Comparison of ENCODE assay signal across 40 cellular contexts in the genomic region with DNA sequence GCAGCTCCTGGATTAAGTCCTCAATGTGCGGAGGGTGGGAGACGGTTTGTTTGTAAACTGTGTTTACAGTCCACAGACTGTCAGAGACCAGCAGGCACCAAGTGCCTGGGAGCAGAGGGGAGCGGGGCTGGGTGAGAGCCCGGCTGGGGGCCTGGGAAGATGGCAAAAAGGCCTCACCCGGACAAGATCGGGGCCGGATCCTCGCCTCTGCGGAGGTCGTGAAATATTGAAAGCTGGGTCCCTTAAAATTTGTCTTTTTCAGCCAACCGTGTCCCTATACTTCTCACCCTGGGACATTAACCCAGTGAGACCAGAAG. TPM values are rescaled to one million over a fixed set of nuclear protein-coding genes. Genes with fewer than 3 reads are reported as not detected.
DNase-seq lines count a peak whose midpoint lies in the region; ATAC-seq, FAIRE-seq and TF ChIP-seq lines count a peak whose summit lies in the region.
"Had no signal": no experiment of that assay in that cellular context is flagged by ENCODE, and none has a peak within 500 bp of the region (broad histone marks: within the 10 kb centered on the region; RNA-seq: fewer than 3 reads in every experiment).

No MANE protein-coding gene starts in this region.

- no peak overlapping the region for H2BK15ac ChIP-seq in neuronal stem cell (ENCODE audit: low read length)

- H3K4ac ChIP-seq in neuronal stem cell (ENCODE audit: low read length): no peak overlapping the region

- H2AFZ ChIP-seq in HepG2 (ENCODE audit: low read length) (peak overlapping the region; percentile 16), neuronal stem cell (ENCODE audit: low read length) (no peak overlapping the region)

- no peaks in the 10 kb centered on the region for H3K27me3 Mint-ChIP-seq in type B pancreatic cell
- H3K27me3 Mint-ChIP-seq: B cell; CD4-positive, CD25-positive, alpha-beta regulatory T cell had no signal

- H3K27ac Mint-ChIP-seq in type B pancreatic cell: no peak overlapping the region
- H3K27ac Mint-ChIP-seq in activated naive CD4-positive, alpha-beta T cell treated with anti-CD3 and anti-CD28 coated beads, Interleukin-2, amount 50 U/mL, for 72 hours: no peak overlapping the region
- H3K27ac Mint-ChIP-seq: B cell; CD14-positive monocyte; CD4-positive, alpha-beta T cell; CD4-positive, CD25-positive, alpha-beta regulatory T cell; CD8-positive, alpha-beta T cell had no signal

- H3K14ac ChIP-seq in neuronal stem cell (ENCODE audit: low read length): no peak overlapping the region

- BruUV-seq in HepG2 (replicated peaks; lab: Mats Ljungman, UMichigan): no TSS peak

- H3K4me1 Mint-ChIP-seq in type B pancreatic cell (ENCODE audit: unreplicated experiment): peaks cover 5% of the 10 kb centered on the region
- H3K4me1 Mint-ChIP-seq: B cell; CD14-positive monocyte; CD4-positive, alpha-beta memory T cell; CD4-positive, CD25-positive, alpha-beta regulatory T cell; CD8-positive, alpha-beta memory T cell had no signal

- no peak overlapping the region for H3K9ac ChIP-seq in HepG2 (ENCODE audit: insufficient read depth, low read depth, low read length)
- H3K9ac ChIP-seq in neuronal stem cell (ENCODE audit: low read depth, low read length, poor library complexity): no peak overlapping the region
- H3K9ac ChIP-seq: BLaER1; BLaER1 treated with 17β-estradiol and CSF1 and Interleukin-3, amounts not matched to agents 10 nM and 100 nM had no signal

- intact Hi-C loops in HepG2 (cut with micrococcal nuclease; ENCODE audit: unreplicated experiment): loop anchor here (10.0 kb wide), 1 partner anchor 52 kb away; the partner anchor contains the start of genes BCCIP and UROS
- intact Hi-C loops in right lobe of liver (cut with DNase I): no loop called here

- TF ChIP-seq EP300 in HepG2 (IDR thresholded peaks at IDR 0.05; ENCODE audit: low read depth in 2 of 2, low read length in 2 of 2) (no peak), HepG2 (CRISPR knock-in tag; IDR thresholded peaks at IDR 0.05; ENCODE audit: borderline replicate concordance) (no peak)

- H3K4me3 ChIP-seq in HepG2 (replicated peaks in 1 of 3; ENCODE audit: insufficient read depth in 1 of 3, low read depth in 2 of 3, low read length in 3 of 3) (peak overlapping the region in 1 of 3 experiments; percentile 20; a peak in 1 of 6 replicates), right lobe of liver (no peak overlapping the region), neuronal stem cell (ENCODE audit: low read length in 2 of 2) (no peak overlapping the region)
- H3K4me3 ChIP-seq: A549; BLaER1; BLaER1 treated with 17β-estradiol and CSF1 and Interleukin-3, amounts not matched to agents 10 nM and 100 nM had no signal

- H3K9me3 ChIP-seq in HepG2 (ENCODE audit: low read length) (no peaks in the 10 kb centered on the region), right lobe of liver (no peaks in the 10 kb centered on the region), neuronal stem cell (replicated peaks in 1 of 2; ENCODE audit: control insufficient read depth in 2 of 2, insufficient read depth in 1 of 2, low read depth in 1 of 2, low read length in 2 of 2) (no peaks in the 10 kb centered on the region)
- H3K9me3 ChIP-seq: A549, BE2C, BLaER1, Caco-2 had no signal

- H4K91ac ChIP-seq in neuronal stem cell (ENCODE audit: low read depth, low read length, poor library complexity): no peak overlapping the region

- H4K8ac ChIP-seq in neuronal stem cell (ENCODE audit: low read depth, low read length): no peak overlapping the region

- no peak overlapping the region for H3K4me3 Mint-ChIP-seq in type B pancreatic cell
- H3K4me3 Mint-ChIP-seq: B cell; CD14-positive monocyte; CD4-positive, alpha-beta memory T cell; CD4-positive, alpha-beta T cell; CD4-positive, CD25-positive, alpha-beta regulatory T cell; CD8-positive, alpha-beta memory T cell; CD8-positive, alpha-beta T cell had no signal

- no peak overlapping the region for H2BK12ac ChIP-seq in neuronal stem cell (ENCODE audit: low read length)

- H3K27me3 ChIP-seq in HepG2 (ENCODE audit: control insufficient read depth in 1 of 2, insufficient read depth in 2 of 2, low read length in 2 of 2) (no peaks in the 10 kb centered on the region; a peak in 3 of 5 replicates), right lobe of liver (no peaks in the 10 kb centered on the region), neuronal stem cell (ENCODE audit: control insufficient read depth in 3 of 3, insufficient read depth in 3 of 3, low read depth in 1 of 3, low read length in 3 of 3) (no peaks in the 10 kb centered on the region)
- H3K27me3 ChIP-seq: BE2C; BLaER1; BLaER1 treated with 17β-estradiol and CSF1 and Interleukin-3, amounts not matched to agents 10 nM and 100 nM had no signal

- peak overlapping the region; percentile 32 for H2AK5ac ChIP-seq in neuronal stem cell (ENCODE audit: low read depth, low read length)

- no peak overlapping the region for H2BK120ac ChIP-seq in neuronal stem cell (ENCODE audit: low read depth, low read length)

- no peak for TF ChIP-seq POLR2A in HepG2 (IDR thresholded peaks at IDR 0.05; ENCODE audit: insufficient read depth in 1 of 2, low read depth in 2 of 2, low read length in 2 of 2)
- no peak for TF ChIP-seq POLR2A in right lobe of liver (IDR thresholded peaks at IDR 0.05)
- no peak for TF ChIP-seq POLR2A in GM12892 (IDR thresholded peaks at IDR 0.05; ENCODE audit: low read depth, low read length)

- no peak overlapping the region for H2BK5ac ChIP-seq in neuronal stem cell (ENCODE audit: low read length)

- TF ChIP-seq RAD21 in HepG2 (CRISPR knock-in tag; IDR thresholded peaks at IDR 0.05): no peak

- in situ Hi-C loops in HepG2 (cut with HindIII; ENCODE audit: extremely low pct_ligation_motif_present, low pct_unique_long_range_greater_than_20kb): no loop called here

- 42% methylated on average over 7 of the region's 11 CpGs for WGBS in HepG2 (ENCODE audit: low lambda C conversion rate)
- 84% methylated on average over 4 of the region's 11 CpGs for WGBS in right lobe of liver (ENCODE audit: insufficient coverage, low coverage, low lambda C conversion rate, missing lambda C conversion rate)
- WGBS in neuronal stem cell (ENCODE audit: extremely low coverage in 2 of 2, insufficient read length in 2 of 2, insufficient replicate concordance in 1 of 2), 2 donors: no CpG with 5 or more reads among the region's 11 CpGs

- POLR2A ChIA-PET in HepG2 (lab: Yijun Ruan, JAX): no interaction called here

- FAIRE-seq in HepG2 (lab: Jason Lieb, UNC): no peak
- FAIRE-seq in GM12892 (lab: Jason Lieb, UNC): no peak
- FAIRE-seq: A204.1, A549, D721Med had no signal

- ATAC-seq in HepG2 (peak; percentile 82), right lobe of liver (no peak)
- no peak for ATAC-seq in activated naive CD4-positive, alpha-beta T cell treated with anti-CD3 and anti-CD28 coated beads, Interleukin-2, amount 50 U/mL, for 72 hours
- ATAC-seq: CD8-positive, alpha-beta T cell had no signal

- no peak overlapping the region for H3K18ac ChIP-seq in neuronal stem cell (ENCODE audit: low read length)

- no peaks in the 10 kb centered on the region for H3K9me3 Mint-ChIP-seq in type B pancreatic cell
- H3K9me3 Mint-ChIP-seq in activated naive CD4-positive, alpha-beta T cell treated with anti-CD3 and anti-CD28 coated beads, Interleukin-2, amount 50 U/mL, for 72 hours: no peaks in the 10 kb centered on the region
- H3K9me3 Mint-ChIP-seq: CD4-positive, alpha-beta T cell; CD4-positive, CD25-positive, alpha-beta regulatory T cell; CD8-positive, alpha-beta memory T cell; CD8-positive, alpha-beta T cell had no signal

- CTCF ChIA-PET in HepG2 (lab: Yijun Ruan, JAX; ENCODE audit: low intra/inter-chr PET ratio, low total read pairs): no interaction called here

- peaks cover 2% of the 10 kb centered on the region for H3K79me1 ChIP-seq in neuronal stem cell (ENCODE audit: low read depth, low read length)

- H3K4me2 ChIP-seq in HepG2 (ENCODE audit: low read depth, low read length): peak overlapping the region; percentile 36; the same call in 1 of the 2 replicates
- H3K4me2 ChIP-seq in neuronal stem cell (ENCODE audit: insufficient read depth, low read length, poor library complexity, severe bottlenecking): no peak overlapping the region
- H3K4me2 ChIP-seq: A549; BLaER1; BLaER1 treated with 17β-estradiol and CSF1 and Interleukin-3, amounts not matched to agents 10 nM and 100 nM had no signal

- H3K4me1 ChIP-seq in HepG2 (ENCODE audit: insufficient read depth, low read length) (peaks cover 19% of the 10 kb centered on the region), right lobe of liver (no peaks in the 10 kb centered on the region), neuronal stem cell (ENCODE audit: control insufficient read depth in 2 of 2, insufficient read depth in 1 of 2, low read depth in 1 of 2, low read length in 2 of 2) (peaks cover 0 to 1% of the 10 kb centered on the region in 2 donors)
- H3K4me1 ChIP-seq: A549; BE2C; BLaER1; BLaER1 treated with 17β-estradiol and CSF1 and Interleukin-3, amounts not matched to agents 10 nM and 100 nM; Caco-2 had no signal

- DNase-seq in HepG2 (ENCODE audit: low spot score): no peak
- DNase-seq in right lobe of liver: no peak
- peak; percentile 86 for DNase-seq in mesenteric fat pad (ENCODE audit: low spot score)
- no peak for DNase-seq in neuronal stem cell (ENCODE audit: low spot score)
- DNase-seq in type B pancreatic cell (ENCODE audit: extremely low spot score, unreplicated experiment): peak; percentile 58
- no peak for DNase-seq in mucosa of gallbladder (ENCODE audit: low spot score)
- DNase-seq in activated naive CD4-positive, alpha-beta T cell treated with anti-CD3 and anti-CD28 coated beads, Interleukin-2, amount 50 U/mL, for 72 hours (ENCODE audit: low spot score in 2 of 2): no peak
- no peak for DNase-seq in GM12892 (ENCODE audit: insufficient read length)
- DNase-seq: 8988T; ACHN; AML-193; BE2C; C1 segment of cervical spinal cord; Caco-2; Calu3; CD4-positive, alpha-beta memory T cell; CD4-positive, alpha-beta T cell; CD4-positive, CD25-positive, alpha-beta regulatory T cell; CD8-positive, alpha-beta memory T cell; CD8-positive, alpha-beta T cell; COR-L47; DMS 273 treated with DMSO at 0.1 percent for 48 hours; DMS153; DMS79; DMS79 treated with DMSO at 0.1 percent for 48 hours; DND-41; EL had no signal

- peaks cover 5% of the 10 kb centered on the region for H3K36me3 Mint-ChIP-seq in type B pancreatic cell
- H3K36me3 Mint-ChIP-seq in activated naive CD4-positive, alpha-beta T cell treated with anti-CD3 and anti-CD28 coated beads, Interleukin-2, amount 50 U/mL, for 72 hours: no peaks in the 10 kb centered on the region

- no peak overlapping the region for H3K27ac ChIP-seq in HepG2 (ENCODE audit: extremely low read length, insufficient read depth, low read length)
- H3K27ac ChIP-seq in right lobe of liver: no peak overlapping the region
- H3K27ac ChIP-seq in neuronal stem cell (replicated peaks; ENCODE audit: low read length): no peak overlapping the region
- H3K27ac ChIP-seq: 22Rv1; A549; BLaER1; BLaER1 treated with 17β-estradiol and CSF1 and Interleukin-3, amounts not matched to agents 10 nM and 100 nM; C4-2B had no signal

- H3K36me3 ChIP-seq in HepG2 (replicated peaks in 1 of 2; ENCODE audit: control insufficient read depth in 1 of 2, insufficient read depth in 2 of 2, low read length in 2 of 2): no peaks in the 10 kb centered on the region
- H3K36me3 ChIP-seq in right lobe of liver: no peaks in the 10 kb centered on the region
- H3K36me3 ChIP-seq in neuronal stem cell (replicated peaks in 1 of 2; ENCODE audit: control insufficient read depth in 2 of 2, insufficient read depth in 2 of 2, low read length in 2 of 2): peaks cover 0 to 4% of the 10 kb centered on the region in 2 donors
- H3K36me3 ChIP-seq: BE2C had no signal

- H3K79me2 ChIP-seq in HepG2 (ENCODE audit: insufficient read depth, low read length): no peaks in the 10 kb centered on the region

- H4K20me1 ChIP-seq in HepG2 (ENCODE audit: insufficient read depth, low read length): no peaks in the 10 kb centered on the region
- H4K20me1 ChIP-seq: BLaER1; BLaER1 treated with 17β-estradiol and CSF1 and Interleukin-3, amounts not matched to agents 10 nM and 100 nM had no signal

- TF ChIP-seq CTCF in HepG2 (CRISPR knock-in tag; IDR thresholded peaks at IDR 0.05): no peak
- TF ChIP-seq CTCF in right lobe of liver (IDR thresholded peaks at IDR 0.05): no peak
- TF ChIP-seq CTCF in type B pancreatic cell (conservative IDR thresholded peaks at IDR 0.05): no peak

- no peak overlapping the region for H3K23ac ChIP-seq in neuronal stem cell (ENCODE audit: low read depth, low read length, poor library complexity)

RNA-seq across cellular contexts. Expression of gene MMP21, which starts 2.8 kb away (rescaled TPM):
- not detected in 2 replicates for total RNA-seq in HepG2 (2016; rRNA removed; fragmentation: Illumina TruSeq; extraction: Trizol)
- not detected in 2 replicates for total RNA-seq in HepG2 (2016; cell fraction: cytosol; rRNA removed; fragmentation: Illumina TruSeq; extraction: Trizol; ENCODE audit: low read depth)
- total RNA-seq in HepG2 (2016; cell fraction: insoluble cytoplasmic fraction; rRNA removed; fragmentation: Illumina TruSeq; extraction: Trizol): not detected in 2 replicates
- total RNA-seq in HepG2 (2016; cell fraction: membrane; rRNA removed; fragmentation: Illumina TruSeq; extraction: Trizol): not detected in 2 replicates
- not detected in 2 replicates for total RNA-seq in HepG2 (2016; cell fraction: nucleus; rRNA removed; fragmentation: Illumina TruSeq; extraction: Trizol)
- polyA plus RNA-seq in HepG2 (2011; rRNA removed): not detected in 2 replicates
- not detected in 2 replicates for polyA plus RNA-seq in HepG2 (2011; cell fraction: cytosol; rRNA removed)
- polyA plus RNA-seq in HepG2 (2011; cell fraction: nucleus; rRNA removed): 0.10 TPM in 1 of 2 replicates, not detected in the other
- polyA plus RNA-seq in HepG2 (2012): not detected in 2 replicates
- polyA plus RNA-seq in HepG2 (2016; cell fraction: cytosol; fragmentation: Illumina TruSeq; extraction: Trizol; ENCODE audit: low read depth): not detected in 2 replicates
- not detected in 2 replicates for polyA plus RNA-seq in HepG2 (2016; cell fraction: insoluble cytoplasmic fraction; fragmentation: Illumina TruSeq; extraction: Trizol; ENCODE audit: low read depth)
- not detected in 2 replicates for polyA plus RNA-seq in HepG2 (2016; cell fraction: membrane; fragmentation: Illumina TruSeq; extraction: Trizol; ENCODE audit: low read depth)
- not detected in 2 replicates for polyA plus RNA-seq in HepG2 (2016; cell fraction: nucleus; fragmentation: Illumina TruSeq; extraction: Trizol; ENCODE audit: insufficient read depth, low read depth)
- polyA minus RNA-seq in HepG2 (2011; rRNA and poly(A)+ RNA removed; ENCODE audit: low replicate concordance): not detected in 2 replicates
- polyA minus RNA-seq in HepG2 (2011; cell fraction: cytosol; rRNA and poly(A)+ RNA removed): not detected in 2 replicates
- not detected in 2 replicates for polyA minus RNA-seq in HepG2 (2011; cell fraction: nucleus; rRNA and poly(A)+ RNA removed)
- under 1 TPM in 5 of 6 experiments, not detected in 1; 0.10 to 0.25 (median 0.14) TPM for total RNA-seq in right lobe of liver
- 0.29 TPM for total RNA-seq in mesenteric fat pad
- not detected for polyA plus RNA-seq in neuronal stem cell (2013, experiment 1 of 2)
- 0.03 TPM for polyA plus RNA-seq in neuronal stem cell (2013, experiment 2 of 2)
- 0.31 TPM in 1 of 2 replicates, not detected in the other for total RNA-seq in type B pancreatic cell (ENCODE audit: low replicate concordance)
- 0.17 TPM for total RNA-seq in mucosa of gallbladder
- not detected for total RNA-seq in activated naive CD4-positive, alpha-beta T cell treated with anti-CD3 and anti-CD28 coated beads, Interleukin-2, amount 50 U/mL, for 72 hours
- polyA plus RNA-seq in GM12892 (2012; ENCODE audit: missing spikeins): not detected
- total RNA-seq: A172, A673, Caco-2, Daoy had no signal
- polyA plus RNA-seq: BJ; CD14-positive monocyte; CD4-positive, alpha-beta memory T cell; CD8-positive, alpha-beta memory T cell had no signal

RNA-seq across cellular contexts. Expression of gene UROS, which starts 50.2 kb away (rescaled TPM):
- 48.2 and 49.9 TPM in 2 replicates for total RNA-seq in HepG2 (2016; rRNA removed; fragmentation: Illumina TruSeq; extraction: Trizol)
- total RNA-seq in HepG2 (2016; cell fraction: cytosol; rRNA removed; fragmentation: Illumina TruSeq; extraction: Trizol; ENCODE audit: low read depth): 146 and 149 TPM in 2 replicates
- 43.7 and 49.8 TPM in 2 replicates for total RNA-seq in HepG2 (2016; cell fraction: insoluble cytoplasmic fraction; rRNA removed; fragmentation: Illumina TruSeq; extraction: Trizol)
- total RNA-seq in HepG2 (2016; cell fraction: membrane; rRNA removed; fragmentation: Illumina TruSeq; extraction: Trizol): 133 and 145 TPM in 2 replicates
- total RNA-seq in HepG2 (2016; cell fraction: nucleus; rRNA removed; fragmentation: Illumina TruSeq; extraction: Trizol): 33.8 and 39.7 TPM in 2 replicates
- 14.8 and 17.2 TPM in 2 replicates for polyA plus RNA-seq in HepG2 (2011; rRNA removed)
- 12.7 and 13.9 TPM in 2 replicates for polyA plus RNA-seq in HepG2 (2011; cell fraction: cytosol; rRNA removed)
- polyA plus RNA-seq in HepG2 (2011; cell fraction: nucleus; rRNA removed): 25.0 and 27.9 TPM in 2 replicates
- polyA plus RNA-seq in HepG2 (2012): 11.1 and 18.4 TPM in 2 replicates
- polyA plus RNA-seq in HepG2 (2016; cell fraction: cytosol; fragmentation: Illumina TruSeq; extraction: Trizol; ENCODE audit: low read depth): 141 and 146 TPM in 2 replicates
- polyA plus RNA-seq in HepG2 (2016; cell fraction: insoluble cytoplasmic fraction; fragmentation: Illumina TruSeq; extraction: Trizol; ENCODE audit: low read depth): 42.6 and 42.7 TPM in 2 replicates
- 116 and 117 TPM in 2 replicates for polyA plus RNA-seq in HepG2 (2016; cell fraction: membrane; fragmentation: Illumina TruSeq; extraction: Trizol; ENCODE audit: low read depth)
- 42.4 and 49.6 TPM in 2 replicates for polyA plus RNA-seq in HepG2 (2016; cell fraction: nucleus; fragmentation: Illumina TruSeq; extraction: Trizol; ENCODE audit: insufficient read depth, low read depth)
- polyA minus RNA-seq in HepG2 (2011; rRNA and poly(A)+ RNA removed; ENCODE audit: low replicate concordance): 17.0 and 51.4 TPM in 2 replicates
- polyA minus RNA-seq in HepG2 (2011; cell fraction: cytosol; rRNA and poly(A)+ RNA removed): 7.4 and 8.4 TPM in 2 replicates
- polyA minus RNA-seq in HepG2 (2011; cell fraction: nucleus; rRNA and poly(A)+ RNA removed): 25.8 and 34.6 TPM in 2 replicates
- total RNA-seq in right lobe of liver: 10 to 100 TPM; 23.5 to 52.5 (median 28.3) TPM
- total RNA-seq in mesenteric fat pad: 50.6 TPM
- polyA plus RNA-seq in neuronal stem cell (2013, experiment 1 of 2): 55.7 TPM
- polyA plus RNA-seq in neuronal stem cell (2013, experiment 2 of 2): 54.9 TPM
- 42.0 and 52.5 TPM in 2 replicates for total RNA-seq in type B pancreatic cell (ENCODE audit: low replicate concordance)
- 36.1 TPM for total RNA-seq in mucosa of gallbladder
- 10 to 100 TPM; 10.2 to 40.5 TPM for total RNA-seq in activated naive CD4-positive, alpha-beta T cell treated with anti-CD3 and anti-CD28 coated beads, Interleukin-2, amount 50 U/mL, for 72 hours
- 65.8 TPM for polyA plus RNA-seq in GM12892 (2012; ENCODE audit: missing spikeins)

RNA-seq across cellular contexts. Expression of gene BCCIP, which starts 50.5 kb away (rescaled TPM):
- 132 and 213 TPM in 2 replicates for total RNA-seq in HepG2 (2016; rRNA removed; fragmentation: Illumina TruSeq; extraction: Trizol)
- total RNA-seq in HepG2 (2016; cell fraction: cytosol; rRNA removed; fragmentation: Illumina TruSeq; extraction: Trizol; ENCODE audit: low read depth): 17.4 and 24.2 TPM in 2 replicates
- 136 and 219 TPM in 2 replicates for total RNA-seq in HepG2 (2016; cell fraction: insoluble cytoplasmic fraction; rRNA removed; fragmentation: Illumina TruSeq; extraction: Trizol)
- total RNA-seq in HepG2 (2016; cell fraction: membrane; rRNA removed; fragmentation: Illumina TruSeq; extraction: Trizol): 40.5 and 51.6 TPM in 2 replicates
- total RNA-seq in HepG2 (2016; cell fraction: nucleus; rRNA removed; fragmentation: Illumina TruSeq; extraction: Trizol): 63.3 and 64.0 TPM in 2 replicates
- polyA plus RNA-seq in HepG2 (2011; rRNA removed): 26.7 and 37.0 TPM in 2 replicates
- 14.9 and 21.5 TPM in 2 replicates for polyA plus RNA-seq in HepG2 (2011; cell fraction: cytosol; rRNA removed)
- 7.8 and 12.0 TPM in 2 replicates for polyA plus RNA-seq in HepG2 (2011; cell fraction: nucleus; rRNA removed)
- 64.4 and 87.4 TPM in 2 replicates for polyA plus RNA-seq in HepG2 (2012)
- 14.5 and 16.3 TPM in 2 replicates for polyA plus RNA-seq in HepG2 (2016; cell fraction: cytosol; fragmentation: Illumina TruSeq; extraction: Trizol; ENCODE audit: low read depth)
- 249 and 275 TPM in 2 replicates for polyA plus RNA-seq in HepG2 (2016; cell fraction: insoluble cytoplasmic fraction; fragmentation: Illumina TruSeq; extraction: Trizol; ENCODE audit: low read depth)
- polyA plus RNA-seq in HepG2 (2016; cell fraction: membrane; fragmentation: Illumina TruSeq; extraction: Trizol; ENCODE audit: low read depth): 32.1 and 34.9 TPM in 2 replicates
- polyA plus RNA-seq in HepG2 (2016; cell fraction: nucleus; fragmentation: Illumina TruSeq; extraction: Trizol; ENCODE audit: insufficient read depth, low read depth): 98.8 and 100 TPM in 2 replicates
- polyA minus RNA-seq in HepG2 (2011; rRNA and poly(A)+ RNA removed; ENCODE audit: low replicate concordance): 6.6 and 17.6 TPM in 2 replicates
- 18.2 and 19.3 TPM in 2 replicates for polyA minus RNA-seq in HepG2 (2011; cell fraction: cytosol; rRNA and poly(A)+ RNA removed)
- polyA minus RNA-seq in HepG2 (2011; cell fraction: nucleus; rRNA and poly(A)+ RNA removed): 42.0 and 46.0 TPM in 2 replicates
- total RNA-seq in right lobe of liver: 10 to 100 TPM; 25.9 to 43.3 (median 29.6) TPM
- 57.7 TPM for total RNA-seq in mesenteric fat pad
- polyA plus RNA-seq in neuronal stem cell (2013, experiment 1 of 2): 82.2 TPM
- polyA plus RNA-seq in neuronal stem cell (2013, experiment 2 of 2): 82.6 TPM
- total RNA-seq in type B pancreatic cell (ENCODE audit: low replicate concordance): 55.9 and 81.5 TPM in 2 replicates
- total RNA-seq in mucosa of gallbladder: 40.7 TPM
- 10 to 100 TPM; 88.2 to 96.5 TPM for total RNA-seq in activated naive CD4-positive, alpha-beta T cell treated with anti-CD3 and anti-CD28 coated beads, Interleukin-2, amount 50 U/mL, for 72 hours
- 91.6 TPM for polyA plus RNA-seq in GM12892 (2012; ENCODE audit: missing spikeins)

RNA-seq across cellular contexts. Expression of gene EDRF1, which starts 53.3 kb away (rescaled TPM):
- total RNA-seq in HepG2 (2016; rRNA removed; fragmentation: Illumina TruSeq; extraction: Trizol) (24.9 and 26.7 TPM in 2 replicates), right lobe of liver (1 to 10 TPM; 6.5 to 8.5 (median 8.1) TPM), mesenteric fat pad (15.6 TPM), type B pancreatic cell (ENCODE audit: low replicate concordance) (27.7 and 35.4 TPM in 2 replicates), mucosa of gallbladder (15.4 TPM)
- 7.3 and 9.3 TPM in 2 replicates for total RNA-seq in HepG2 (2016; cell fraction: cytosol; rRNA removed; fragmentation: Illumina TruSeq; extraction: Trizol; ENCODE audit: low read depth)
- total RNA-seq in HepG2 (2016; cell fraction: insoluble cytoplasmic fraction; rRNA removed; fragmentation: Illumina TruSeq; extraction: Trizol): 24.7 and 27.9 TPM in 2 replicates
- total RNA-seq in HepG2 (2016; cell fraction: membrane; rRNA removed; fragmentation: Illumina TruSeq; extraction: Trizol): 10.1 and 10.9 TPM in 2 replicates
- total RNA-seq in HepG2 (2016; cell fraction: nucleus; rRNA removed; fragmentation: Illumina TruSeq; extraction: Trizol): 45.2 and 49.4 TPM in 2 replicates
- 16.5 and 16.9 TPM in 2 replicates for polyA plus RNA-seq in HepG2 (2011; rRNA removed)
- polyA plus RNA-seq in HepG2 (2011; cell fraction: cytosol; rRNA removed): 4.9 and 7.5 TPM in 2 replicates
- polyA plus RNA-seq in HepG2 (2011; cell fraction: nucleus; rRNA removed): 31.5 and 33.4 TPM in 2 replicates
- 12.6 and 13.9 TPM in 2 replicates for polyA plus RNA-seq in HepG2 (2012)
- 1.2 and 1.3 TPM in 2 replicates for polyA plus RNA-seq in HepG2 (2016; cell fraction: cytosol; fragmentation: Illumina TruSeq; extraction: Trizol; ENCODE audit: low read depth)
- polyA plus RNA-seq in HepG2 (2016; cell fraction: insoluble cytoplasmic fraction; fragmentation: Illumina TruSeq; extraction: Trizol; ENCODE audit: low read depth): 16.2 and 17.4 TPM in 2 replicates
- 3.0 and 3.9 TPM in 2 replicates for polyA plus RNA-seq in HepG2 (2016; cell fraction: membrane; fragmentation: Illumina TruSeq; extraction: Trizol; ENCODE audit: low read depth)
- polyA plus RNA-seq in HepG2 (2016; cell fraction: nucleus; fragmentation: Illumina TruSeq; extraction: Trizol; ENCODE audit: insufficient read depth, low read depth): 56.0 and 58.3 TPM in 2 replicates
- polyA minus RNA-seq in HepG2 (2011; rRNA and poly(A)+ RNA removed; ENCODE audit: low replicate concordance): 11.8 and 50.9 TPM in 2 replicates
- polyA minus RNA-seq in HepG2 (2011; cell fraction: cytosol; rRNA and poly(A)+ RNA removed): 8.4 and 10.8 TPM in 2 replicates
- 71.3 and 75.0 TPM in 2 replicates for polyA minus RNA-seq in HepG2 (2011; cell fraction: nucleus; rRNA and poly(A)+ RNA removed)
- 21.4 TPM for polyA plus RNA-seq in neuronal stem cell (2013, experiment 1 of 2)
- 22.1 TPM for polyA plus RNA-seq in neuronal stem cell (2013, experiment 2 of 2)
- 10 to 100 TPM; 33.9 to 34.4 TPM for total RNA-seq in activated naive CD4-positive, alpha-beta T cell treated with anti-CD3 and anti-CD28 coated beads, Interleukin-2, amount 50 U/mL, for 72 hours
- 26.7 TPM for polyA plus RNA-seq in GM12892 (2012; ENCODE audit: missing spikeins)

Comparison
In these comparisons a context has a peak if more than half of its experiments do, and no peak if none do; other contexts are left out.
1. DNase-seq: peak in mesenteric fat pad (single experiment) and type B pancreatic cell (single experiment); none in HepG2 (single experiment), right lobe of liver (0 of 3), neuronal stem cell (single experiment), mucosa of gallbladder (single experiment), activated naive CD4-positive, alpha-beta T cell treated with anti-CD3 and anti-CD28 coated beads, Interleukin-2, amount 50 U/mL, for 72 hours (0 of 2) and GM12892 (single experiment).